In the genomic region with DNA sequence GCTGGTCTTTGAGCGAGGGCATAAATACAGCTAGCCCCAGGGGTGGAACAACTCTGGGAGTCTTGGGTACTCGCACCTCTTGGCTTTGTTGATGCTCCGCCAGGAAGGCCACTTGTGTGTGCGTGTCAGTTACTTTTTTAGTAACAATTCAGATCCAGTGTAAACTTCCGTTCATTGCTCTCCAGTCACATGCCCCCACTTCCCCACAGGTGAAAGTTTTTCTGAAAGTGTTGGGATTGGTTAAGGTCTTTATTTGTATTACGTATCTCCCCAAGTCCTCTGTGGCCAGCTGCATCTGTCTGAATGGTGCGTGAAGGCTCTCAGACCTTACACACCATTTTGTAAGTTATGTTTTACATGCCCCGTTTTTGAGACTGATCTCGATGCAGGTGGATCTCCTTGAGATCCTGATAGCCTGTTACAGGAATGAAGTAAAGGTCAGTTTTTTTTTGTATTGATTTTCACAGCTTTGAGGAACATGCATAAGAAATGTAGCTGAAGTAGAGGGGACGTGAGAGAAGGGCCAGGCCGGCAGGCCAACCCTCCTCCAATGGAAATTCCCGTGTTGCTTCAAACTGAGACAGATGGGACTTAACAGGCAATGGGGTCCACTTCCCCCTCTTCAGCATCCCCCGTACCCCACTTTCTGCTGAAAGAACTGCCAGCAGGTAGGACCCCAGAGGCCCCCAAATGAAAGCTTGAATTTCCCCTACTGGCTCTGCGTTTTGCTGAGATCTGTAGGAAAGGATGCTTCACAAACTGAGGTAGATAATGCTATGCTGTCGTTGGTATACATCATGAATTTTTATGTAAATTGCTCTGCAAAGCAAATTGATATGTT, we compare ENCODE assay signal across 21 cellular contexts. TPM values are rescaled to one million over a fixed set of nuclear protein-coding genes. Genes with fewer than 3 reads are reported as not detected.
DNase-seq lines count a peak whose midpoint lies in the region; ATAC-seq and TF ChIP-seq lines count a peak whose summit lies in the region.
"Had no signal": no experiment of that assay in that cellular context is flagged by ENCODE, and none has a peak within 500 bp of the region (broad histone marks: within the 10 kb centered on the region; RNA-seq: fewer than 3 reads in every experiment).

No MANE protein-coding gene starts in this region.

- peaks cover 10% of the 10 kb centered on the region for H3K9me3 Mint-ChIP-seq in activated T-cell treated with anti-CD3 and anti-CD28 coated beads, Interleukin-2, amount 50 U/mL, for 24 hours
- H3K9me3 Mint-ChIP-seq in activated naive CD8-positive, alpha-beta T cell treated with anti-CD3 and anti-CD28 coated beads for 36 hours, result peaks cover 15% of the 10 kb centered on the region
- peaks cover 7 to 16% of the 10 kb centered on the region in 2 donors for H3K9me3 Mint-ChIP-seq in stimulated activated naive CD8-positive, alpha-beta T cell treated with anti-CD3 and anti-CD28 coated beads, Interleukin-15, amount 100 ng/mL, for 72 hours

- H3K4me1 Mint-ChIP-seq in activated T-cell treated with anti-CD3 and anti-CD28 coated beads, Interleukin-2, amount 50 U/mL, for 24 hours (ENCODE audit: low read depth), result peaks cover 77% of the 10 kb centered on the region
- H3K4me1 Mint-ChIP-seq in activated naive CD8-positive, alpha-beta T cell treated with anti-CD3 and anti-CD28 coated beads for 36 hours, result peaks cover 61% of the 10 kb centered on the region
- H3K4me1 Mint-ChIP-seq in stimulated activated naive CD8-positive, alpha-beta T cell treated with anti-CD3 and anti-CD28 coated beads, Interleukin-15, amount 100 ng/mL, for 72 hours, result peaks cover 69% of the 10 kb centered on the region

- no peaks in the 10 kb centered on the region for H3K27me3 Mint-ChIP-seq in activated T-cell treated with anti-CD3 and anti-CD28 coated beads, Interleukin-2, amount 50 U/mL, for 24 hours
- H3K27me3 Mint-ChIP-seq in activated naive CD8-positive, alpha-beta T cell treated with anti-CD3 and anti-CD28 coated beads for 36 hours, result peaks cover 4% of the 10 kb centered on the region
- H3K27me3 Mint-ChIP-seq in stimulated activated naive CD8-positive, alpha-beta T cell treated with anti-CD3 and anti-CD28 coated beads, Interleukin-15, amount 100 ng/mL, for 72 hours, result no peaks in the 10 kb centered on the region
- H3K27me3 Mint-ChIP-seq: central memory CD8-positive, alpha-beta T cell had no signal

- TF ChIP-seq POLR2A in GM19193 (IDR thresholded peaks at IDR 0.05; ENCODE audit: extremely low read depth, insufficient read depth, insufficient read length), result peak; percentile 64

- H3K27ac Mint-ChIP-seq in activated T-cell treated with anti-CD3 and anti-CD28 coated beads, Interleukin-2, amount 50 U/mL, for 24 hours, result peak overlapping the region; percentile 83
- H3K27ac Mint-ChIP-seq in activated naive CD8-positive, alpha-beta T cell treated with anti-CD3 and anti-CD28 coated beads for 36 hours, result peak overlapping the region; percentile 54
- H3K27ac Mint-ChIP-seq in stimulated activated naive CD8-positive, alpha-beta T cell treated with anti-CD3 and anti-CD28 coated beads, Interleukin-15, amount 100 ng/mL, for 72 hours, result peak overlapping the region; percentile 70 to 92

- no peak overlapping the region for H3K27ac ChIP-seq in substantia nigra (ENCODE audit: low read depth, low read length, poor library complexity, severe bottlenecking)
- H3K27ac ChIP-seq: dorsolateral prefrontal cortex, heart right ventricle, left ventricle myocardium inferior, skin epidermis had no signal

- DNase-seq in activated T-cell treated with anti-CD3 and anti-CD28 coated beads, Interleukin-2, amount 50 U/mL, for 24 hours, result no peak
- no peak for DNase-seq in activated T-cell treated with anti-CD3 and anti-CD28 coated beads, Interleukin-2, amount 50 U/mL, for 1 hour
- no peak for DNase-seq in activated naive CD8-positive, alpha-beta T cell treated with anti-CD3 and anti-CD28 coated beads for 36 hours
- no peak for DNase-seq in stimulated activated naive CD8-positive, alpha-beta T cell treated with anti-CD3 and anti-CD28 coated beads, Interleukin-15, amount 100 ng/mL, for 72 hours
- DNase-seq in substantia nigra (lab: John Stamatoyannopoulos, UW), result no peak
- DNase-seq: ACHN; amygdala; C1 segment of cervical spinal cord; dorsolateral prefrontal cortex; heart right ventricle; left ventricle myocardium inferior; MM.1S; NCI-H1436 treated with DMSO at 0.1 percent for 48 hours; nucleus accumbens; stimulated activated CD4-positive, alpha-beta T cell treated with anti-CD3 and anti-CD28 coated beads, Interleukin-2, amount 100 ng/mL, for 48 hours had no signal

- no peak for ATAC-seq in stimulated activated naive CD8-positive, alpha-beta T cell treated with anti-CD3 and anti-CD28 coated beads, Interleukin-15, amount 100 ng/mL, for 72 hours
- no peak for ATAC-seq in GM19467 (IDR thresholded peaks at IDR 0.05; ENCODE audit: unreplicated experiment)
- no peak for ATAC-seq in HG02885 (IDR thresholded peaks at IDR 0.05; ENCODE audit: poor library complexity, unreplicated experiment)
- ATAC-seq: heart right ventricle had no signal

- peaks cover 96% of the 10 kb centered on the region for H3K36me3 Mint-ChIP-seq in activated T-cell treated with anti-CD3 and anti-CD28 coated beads, Interleukin-2, amount 50 U/mL, for 24 hours (ENCODE audit: low read depth)
- peaks cover 87% of the 10 kb centered on the region for H3K36me3 Mint-ChIP-seq in activated naive CD8-positive, alpha-beta T cell treated with anti-CD3 and anti-CD28 coated beads for 36 hours

- H3K4me3 Mint-ChIP-seq in activated T-cell treated with anti-CD3 and anti-CD28 coated beads, Interleukin-2, amount 50 U/mL, for 24 hours, result no peak overlapping the region
- no peak overlapping the region for H3K4me3 Mint-ChIP-seq in activated naive CD8-positive, alpha-beta T cell treated with anti-CD3 and anti-CD28 coated beads for 36 hours
- peak overlapping the region in 1 of 2 donors; percentile 29 for H3K4me3 Mint-ChIP-seq in stimulated activated naive CD8-positive, alpha-beta T cell treated with anti-CD3 and anti-CD28 coated beads, Interleukin-15, amount 100 ng/mL, for 72 hours
- H3K4me3 Mint-ChIP-seq: central memory CD8-positive, alpha-beta T cell had no signal

RNA-seq across cellular contexts. Expression of gene IRF4, which starts 19.2 kb away (rescaled TPM):
- 100 to 1,000 TPM; 432 to 438 TPM for total RNA-seq in activated naive CD8-positive, alpha-beta T cell treated with anti-CD3 and anti-CD28 coated beads for 36 hours
- total RNA-seq: H4 had no signal
